In genomic region chr13:113562085-113562749, GRCh38 we compare ENCODE assay signal across 8 cellular contexts. TPM values are rescaled to one million over a fixed set of nuclear protein-coding genes. Genes with fewer than 3 reads are reported as not detected.
DNase-seq lines count a peak whose midpoint lies in the region; ATAC-seq, FAIRE-seq and TF ChIP-seq lines count a peak whose summit lies in the region.

No MANE protein-coding gene starts in this region.

- ATAC-seq in HG02870 (IDR thresholded peaks at IDR 0.05; ENCODE audit: unreplicated experiment): peak; percentile 51
- ATAC-seq in natural killer cell: peak; percentile 53 to 73 (median 65)

- no peak for TF ChIP-seq EP300 in tibial nerve (IDR thresholded peaks at IDR 0.05)

- peaks cover 0 to 5% (median 0%) of the 10 kb centered on the region in 4 donors for H3K4me1 ChIP-seq in tibial nerve

- no peaks in the 10 kb centered on the region for H3K9me3 Mint-ChIP-seq in natural killer cell
- no peaks in the 10 kb centered on the region for H3K9me3 Mint-ChIP-seq in activated T-helper 2 cell treated with anti-CD3 and anti-CD28 coated beads, Interferon-gamma antibody, Interleukin-2, Interleukin-4, amounts not matched to agents 10 μg/mL and 5 μg/mL and 100 μg/mL, durations not matched to agents 14 hours and 24 hours and 36 hours

- peaks cover 0 to 7% of the 10 kb centered on the region in 2 donors for H3K4me1 Mint-ChIP-seq in natural killer cell
- peaks cover 4% of the 10 kb centered on the region for H3K4me1 Mint-ChIP-seq in activated T-helper 2 cell treated with anti-CD3 and anti-CD28 coated beads, Interferon-gamma antibody, Interleukin-2, Interleukin-4, amounts not matched to agents 10 μg/mL and 5 μg/mL and 100 μg/mL, durations not matched to agents 14 hours and 24 hours and 36 hours (ENCODE audit: low read depth)

- peaks cover 0 to 19% of the 10 kb centered on the region in 2 donors for H3K27me3 ChIP-seq in tibial nerve

- TF ChIP-seq CTCF in D721Med (IDR thresholded peaks at IDR 0.05; ENCODE audit: insufficient read depth, missing control alignments): peak; percentile 84
- peak; percentile 34 for TF ChIP-seq CTCF in natural killer cell (IDR thresholded peaks at IDR 0.05)
- TF ChIP-seq CTCF in tibial nerve (IDR thresholded peaks at IDR 0.05): peak; percentile 37 to 76 (median 58)

- peaks cover 0 to 4% of the 10 kb centered on the region in 2 donors for H3K27me3 Mint-ChIP-seq in natural killer cell (ENCODE audit: low read depth in 2 of 2)
- H3K27me3 Mint-ChIP-seq in activated T-helper 2 cell treated with anti-CD3 and anti-CD28 coated beads, Interferon-gamma antibody, Interleukin-2, Interleukin-4, amounts not matched to agents 10 μg/mL and 5 μg/mL and 100 μg/mL, durations not matched to agents 14 hours and 24 hours and 36 hours (ENCODE audit: low read depth): no peaks in the 10 kb centered on the region

- H3K9me3 ChIP-seq in tibial nerve: no peaks in the 10 kb centered on the region

- H3K4me3 Mint-ChIP-seq in natural killer cell: no peak overlapping the region
- H3K4me3 Mint-ChIP-seq in activated T-helper 2 cell treated with anti-CD3 and anti-CD28 coated beads, Interferon-gamma antibody, Interleukin-2, Interleukin-4, amounts not matched to agents 10 μg/mL and 5 μg/mL and 100 μg/mL, durations not matched to agents 14 hours and 24 hours and 36 hours (ENCODE audit: low read depth): no peak overlapping the region

- no peak for FAIRE-seq in D721Med (lab: Jason Lieb, UNC)

- H3K27ac ChIP-seq in tibial nerve: no peak overlapping the region

- H3K36me3 Mint-ChIP-seq in natural killer cell: no peaks in the 10 kb centered on the region
- H3K36me3 Mint-ChIP-seq in activated T-helper 2 cell treated with anti-CD3 and anti-CD28 coated beads, Interferon-gamma antibody, Interleukin-2, Interleukin-4, amounts not matched to agents 10 μg/mL and 5 μg/mL and 100 μg/mL, durations not matched to agents 14 hours and 24 hours and 36 hours (ENCODE audit: low read depth): no peaks in the 10 kb centered on the region

- DNase-seq in D721Med (ENCODE audit: insufficient read length, low spot score): peak; percentile 63
- DNase-seq in NCI-H526 treated with DMSO at 0.1 percent for 48 hours (lab: John Stamatoyannopoulos, UW): peak; percentile 62
- DNase-seq in activated CD8-positive, alpha-beta memory T cell treated with anti-CD3 and anti-CD28 coated beads, Interleukin-2, amount 50 U/mL, for 48 hours: peak; percentile 72
- peak; percentile 75 for DNase-seq in fibroblast of peridontal ligament (ENCODE audit: extremely low read depth)
- no peak for DNase-seq in natural killer cell
- peak in 1 of 2 donors; percentile 66 for DNase-seq in tibial nerve (ENCODE audit: low spot score in 2 of 2)
- no peak for DNase-seq in activated T-helper 2 cell treated with anti-CD3 and anti-CD28 coated beads, Interferon-gamma antibody, Interleukin-2, Interleukin-4, amounts not matched to agents 10 μg/mL and 5 μg/mL and 100 μg/mL, durations not matched to agents 14 hours and 24 hours and 36 hours (ENCODE audit: low spot score)

- intact Hi-C loops in natural killer cell (cut with micrococcal nuclease): loop anchor here (5.0 kb wide), 1 partner anchor 620 kb away; no protein-coding TSS in a partner anchor
- intact Hi-C loops in activated T-helper 2 cell treated with anti-CD3 and anti-CD28 coated beads, Interferon-gamma antibody, Interleukin-2, Interleukin-4, amounts not matched to agents 10 μg/mL and 5 μg/mL and 100 μg/mL, durations not matched to agents 14 hours and 24 hours and 36 hours (cut with micrococcal nuclease): no loop called here

- no peak overlapping the region for H3K27ac Mint-ChIP-seq in natural killer cell
- H3K27ac Mint-ChIP-seq in activated T-helper 2 cell treated with anti-CD3 and anti-CD28 coated beads, Interferon-gamma antibody, Interleukin-2, Interleukin-4, amounts not matched to agents 10 μg/mL and 5 μg/mL and 100 μg/mL, durations not matched to agents 14 hours and 24 hours and 36 hours: no peak overlapping the region

- no peak overlapping the region for H3K4me3 ChIP-seq in tibial nerve

- H3K36me3 ChIP-seq in tibial nerve: no peaks in the 10 kb centered on the region

- TF ChIP-seq POLR2A in tibial nerve (IDR thresholded peaks at IDR 0.05): no peak

- 17 to 20% methylated on average over 14 of the region's 14 CpGs for WGBS in tibial nerve, 2 donors

RNA-seq across cellular contexts. Expression of gene TFDP1, which starts 22.3 kb away (rescaled TPM):
- total RNA-seq in natural killer cell (10 to 100 TPM; 26.3 to 44.3 (median 29.2) TPM), tibial nerve (10 to 100 TPM; 19.2 to 45.3 (median 34.1) TPM)
- total RNA-seq in activated T-helper 2 cell treated with anti-CD3 and anti-CD28 coated beads, Interferon-gamma antibody, Interleukin-2, Interleukin-4, amounts not matched to agents 10 μg/mL and 5 μg/mL and 100 μg/mL, durations not matched to agents 14 hours and 24 hours and 36 hours: 164 and 177 TPM in 2 replicates

Comparison
In these comparisons a context has a peak if more than half of its experiments do, and no peak if none do; other contexts are left out.
1. DNase-seq: peak in D721Med (single experiment), NCI-H526 treated with DMSO at 0.1 percent for 48 hours (single experiment), activated CD8-positive, alpha-beta memory T cell treated with anti-CD3 and anti-CD28 coated beads, Interleukin-2, amount 50 U/mL, for 48 hours (single experiment) and fibroblast of peridontal ligament (single experiment); none in natural killer cell (single experiment) and activated T-helper 2 cell treated with anti-CD3 and anti-CD28 coated beads, Interferon-gamma antibody, Interleukin-2, Interleukin-4, amounts not matched to agents 10 μg/mL and 5 μg/mL and 100 μg/mL, durations not matched to agents 14 hours and 24 hours and 36 hours (single experiment).
2. CTCF ChIP-seq: peak in every context shown above with its lines; median percentile 84 in D721Med; 58 in tibial nerve; 34 in natural killer cell.